In genomic region chr1:246617768-246618167, GRCh38 we compare ENCODE assay signal across 1 cellular context.
TF ChIP-seq lines count a peak whose summit lies in the region.

No MANE protein-coding gene starts in this region.

TF ChIP-seq in K562, 482 proteins besides CTCF, POLR2A, EP300 and RAD21:
- TF ChIP-seq, protein P1, sequence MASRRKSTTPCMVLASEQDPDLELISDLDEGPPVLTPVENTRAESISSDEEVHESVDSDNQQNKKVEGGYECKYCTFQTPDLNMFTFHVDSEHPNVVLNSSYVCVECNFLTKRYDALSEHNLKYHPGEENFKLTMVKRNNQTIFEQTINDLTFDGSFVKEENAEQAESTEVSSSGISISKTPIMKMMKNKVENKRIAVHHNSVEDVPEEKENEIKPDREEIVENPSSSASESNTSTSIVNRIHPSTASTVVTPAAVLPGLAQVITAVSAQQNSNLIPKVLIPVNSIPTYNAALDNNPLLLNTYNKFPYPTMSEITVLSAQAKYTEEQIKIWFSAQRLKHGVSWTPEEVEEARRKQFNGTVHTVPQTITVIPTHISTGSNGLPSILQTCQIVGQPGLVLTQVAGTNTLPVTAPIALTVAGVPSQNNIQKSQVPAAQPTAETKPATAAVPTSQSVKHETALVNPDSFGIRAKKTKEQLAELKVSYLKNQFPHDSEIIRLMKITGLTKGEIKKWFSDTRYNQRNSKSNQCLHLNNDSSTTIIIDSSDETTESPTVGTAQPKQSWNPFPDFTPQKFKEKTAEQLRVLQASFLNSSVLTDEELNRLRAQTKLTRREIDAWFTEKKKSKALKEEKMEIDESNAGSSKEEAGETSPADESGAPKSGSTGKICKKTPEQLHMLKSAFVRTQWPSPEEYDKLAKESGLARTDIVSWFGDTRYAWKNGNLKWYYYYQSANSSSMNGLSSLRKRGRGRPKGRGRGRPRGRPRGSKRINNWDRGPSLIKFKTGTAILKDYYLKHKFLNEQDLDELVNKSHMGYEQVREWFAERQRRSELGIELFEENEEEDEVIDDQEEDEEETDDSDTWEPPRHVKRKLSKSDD (conservative IDR thresholded peaks at IDR 0.05; ENCODE audit: low read length): no peak
- TF ChIP-seq TBL1XR1 (IDR thresholded peaks at IDR 0.05; ENCODE audit: low read length in 2 of 2): no peak
- no peak for TF ChIP-seq FOXO4 (CRISPR knock-in tag; IDR thresholded peaks at IDR 0.05)
- TF ChIP-seq RBM14 (IDR thresholded peaks at IDR 0.05; ENCODE audit: borderline replicate concordance, insufficient read depth, low read depth, low read length): no peak
- TF ChIP-seq PHF8 (IDR thresholded peaks at IDR 0.05; ENCODE audit: borderline replicate concordance, low read length): no peak
- TF ChIP-seq MLLT1 (IDR thresholded peaks at IDR 0.05): no peak
- TF ChIP-seq BACH1 (tag; IDR thresholded peaks at IDR 0.05): no peak
- TF ChIP-seq, protein P2, sequence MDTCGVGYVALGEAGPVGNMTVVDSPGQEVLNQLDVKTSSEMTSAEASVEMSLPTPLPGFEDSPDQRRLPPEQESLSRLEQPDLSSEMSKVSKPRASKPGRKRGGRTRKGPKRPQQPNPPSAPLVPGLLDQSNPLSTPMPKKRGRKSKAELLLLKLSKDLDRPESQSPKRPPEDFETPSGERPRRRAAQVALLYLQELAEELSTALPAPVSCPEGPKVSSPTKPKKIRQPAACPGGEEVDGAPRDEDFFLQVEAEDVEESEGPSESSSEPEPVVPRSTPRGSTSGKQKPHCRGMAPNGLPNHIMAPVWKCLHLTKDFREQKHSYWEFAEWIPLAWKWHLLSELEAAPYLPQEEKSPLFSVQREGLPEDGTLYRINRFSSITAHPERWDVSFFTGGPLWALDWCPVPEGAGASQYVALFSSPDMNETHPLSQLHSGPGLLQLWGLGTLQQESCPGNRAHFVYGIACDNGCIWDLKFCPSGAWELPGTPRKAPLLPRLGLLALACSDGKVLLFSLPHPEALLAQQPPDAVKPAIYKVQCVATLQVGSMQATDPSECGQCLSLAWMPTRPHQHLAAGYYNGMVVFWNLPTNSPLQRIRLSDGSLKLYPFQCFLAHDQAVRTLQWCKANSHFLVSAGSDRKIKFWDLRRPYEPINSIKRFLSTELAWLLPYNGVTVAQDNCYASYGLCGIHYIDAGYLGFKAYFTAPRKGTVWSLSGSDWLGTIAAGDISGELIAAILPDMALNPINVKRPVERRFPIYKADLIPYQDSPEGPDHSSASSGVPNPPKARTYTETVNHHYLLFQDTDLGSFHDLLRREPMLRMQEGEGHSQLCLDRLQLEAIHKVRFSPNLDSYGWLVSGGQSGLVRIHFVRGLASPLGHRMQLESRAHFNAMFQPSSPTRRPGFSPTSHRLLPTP (IDR thresholded peaks at IDR 0.05; ENCODE audit: borderline replicate concordance, extremely low read depth, insufficient read length): no peak
- no peak for TF ChIP-seq SIX5 (IDR thresholded peaks at IDR 0.05; ENCODE audit: borderline replicate concordance in 1 of 2, insufficient read depth in 1 of 2, low read depth in 1 of 2, low read length in 2 of 2)
- TF ChIP-seq NCOA1 (IDR thresholded peaks at IDR 0.05; ENCODE audit: low read depth): no peak
- no peak for TF ChIP-seq ZNF197 (CRISPR knock-in tag; IDR thresholded peaks at IDR 0.05; ENCODE audit: low read depth)
- TF ChIP-seq PRMT5 (CRISPR knock-in tag; IDR thresholded peaks at IDR 0.05): no peak
- no peak for TF ChIP-seq ZBTB7A (IDR thresholded peaks at IDR 0.05; ENCODE audit: borderline replicate concordance, control insufficient read depth, low read depth, low read length)
